ENCODE assay signal across 8 cellular contexts in genomic region chr1:206210802-206211201, GRCh38. TPM values are rescaled to one million over a fixed set of nuclear protein-coding genes. Genes with fewer than 3 reads are reported as not detected.
DNase-seq lines count a peak whose midpoint lies in the region; ATAC-seq, FAIRE-seq and TF ChIP-seq lines count a peak whose summit lies in the region.
"Not testable (repeated sequence)": the region's sequence is repeated elsewhere in the genome, so short reads cannot be mapped to it uniquely, and the experiment has no call there.

No MANE protein-coding gene starts in this region.

- not testable (repeated sequence) for H3K4me1 ChIP-seq in PC-3 (ENCODE audit: insufficient read depth, low read length); endothelial cell of umbilical vein (ENCODE audit: control insufficient read depth, extremely low read depth, insufficient read depth, low read length); sigmoid colon; thyroid gland

- not testable (repeated sequence) for H3K9ac ChIP-seq in PC-3 (ENCODE audit: low read length); endothelial cell of umbilical vein (replicated peaks; ENCODE audit: extremely low read depth, insufficient read depth, low read length)

- not testable (repeated sequence) for TF ChIP-seq POLR2A in endothelial cell of umbilical vein (IDR thresholded peaks at IDR 0.05; ENCODE audit: low read depth, low read length); sigmoid colon (IDR thresholded peaks at IDR 0.05); thyroid gland (IDR thresholded peaks at IDR 0.05)

- H3K9me3 ChIP-seq in PC-3 (ENCODE audit: low read length); endothelial cell of umbilical vein (replicated peaks; ENCODE audit: control insufficient read depth, insufficient read depth, low read length); sigmoid colon; thyroid gland: not testable (repeated sequence)

- peak overlapping the region in 3 of 5 experiments; percentile 51 to 74 (median 65) for H3K4me3 Mint-ChIP-seq in brain

- peak; percentile 17 for DNase-seq in G401 (ENCODE audit: low spot score)
- peak; percentile 0 for DNase-seq in PC-3
- peak; percentile 1 for DNase-seq in endothelial cell of umbilical vein (ENCODE audit: low read depth, low spot score)
- DNase-seq in left cardiac atrium: peak; percentile 22
- DNase-seq in medulla oblongata (ENCODE audit: extremely low spot score): peak; percentile 3
- DNase-seq in sigmoid colon: peak; percentile 59
- peak; percentile 4 to 35 for DNase-seq in thyroid gland

- TF ChIP-seq CTCF in PC-3 (conservative IDR thresholded peaks at IDR 0.05; ENCODE audit: low read depth, low read length); brain (conservative IDR thresholded peaks at IDR 0.05); endothelial cell of umbilical vein (IDR thresholded peaks at IDR 0.05; ENCODE audit: extremely low read depth in 1 of 2, insufficient read depth in 1 of 2, low read depth in 1 of 2, low read length in 2 of 2); sigmoid colon (IDR thresholded peaks at IDR 0.05); thyroid gland (IDR thresholded peaks at IDR 0.05): not testable (repeated sequence)

- H3K9me3 Mint-ChIP-seq in brain: not testable (repeated sequence)

- not testable (repeated sequence) for H3K27me3 Mint-ChIP-seq in brain

- not testable (repeated sequence) for H3K4me2 ChIP-seq in PC-3 (ENCODE audit: low read length); endothelial cell of umbilical vein (ENCODE audit: insufficient read depth, low read length)

- H3K79me2 ChIP-seq in PC-3 (ENCODE audit: low read length): not testable (repeated sequence)
- peaks cover 20% of the 10 kb centered on the region for H3K79me2 ChIP-seq in endothelial cell of umbilical vein (ENCODE audit: control insufficient read depth, insufficient read depth, low read length)

- dilution Hi-C loops in endothelial cell of umbilical vein (cut with MboI; ENCODE audit: extremely low pct_ligation_motif_present, low sequenced_read_pairs): not testable (repeated sequence)

- TF ChIP-seq EP300 in sigmoid colon (IDR thresholded peaks at IDR 0.05): not testable (repeated sequence)

- WGBS in sigmoid colon, 2 donors: no CpG with 5 or more reads among the region's 1 CpG
- no CpG with 5 or more reads among the region's 1 CpG for WGBS in thyroid gland, 2 donors

- not testable (repeated sequence) for FAIRE-seq in endothelial cell of umbilical vein (lab: Jason Lieb, UNC)

- CTCF ChIA-PET in PC-3 (lab: Charles Lee); endothelial cell of umbilical vein (lab: Charles Lee): not testable (repeated sequence)

- not testable (repeated sequence) for H3K36me3 Mint-ChIP-seq in brain

- not testable (repeated sequence) for H3K36me3 ChIP-seq in PC-3 (ENCODE audit: low read depth, low read length); endothelial cell of umbilical vein (ENCODE audit: control insufficient read depth in 2 of 2, extremely low read depth in 1 of 2, insufficient read depth in 2 of 2, low read length in 2 of 2); sigmoid colon; thyroid gland

- not testable (repeated sequence) for ATAC-seq in PC-3, left cardiac atrium

- H3K9me2 ChIP-seq in PC-3 (replicated peaks; ENCODE audit: low read length): not testable (repeated sequence)

- in situ Hi-C loops in G401 (cut with HindIII; ENCODE audit: low sequenced_read_pairs): not testable (repeated sequence)

- not testable (repeated sequence) for H3F3A ChIP-seq in PC-3 (ENCODE audit: low read length, unreplicated experiment)

- not testable (repeated sequence) for BruUV-seq in PC-3 (replicated peaks; lab: Mats Ljungman, UMichigan); endothelial cell of umbilical vein (replicated peaks; lab: Mats Ljungman, UMichigan)

- not testable (repeated sequence) for H3K9me1 ChIP-seq in endothelial cell of umbilical vein (replicated peaks; ENCODE audit: control insufficient read depth, extremely low read depth, insufficient read depth, low read length)

- H3K27ac Mint-ChIP-seq in brain: not testable (repeated sequence)

- not testable (repeated sequence) for H3K27me3 ChIP-seq in PC-3 (ENCODE audit: low read length); endothelial cell of umbilical vein (ENCODE audit: control insufficient read depth in 2 of 2, insufficient read depth in 2 of 2, low read length in 2 of 2); sigmoid colon; thyroid gland

- not testable (repeated sequence) for H3K27ac ChIP-seq in PC-3 (ENCODE audit: low read length); endothelial cell of umbilical vein (ENCODE audit: insufficient read depth, low read depth, low read length); sigmoid colon; thyroid gland

- POLR2A ChIA-PET in PC-3 (lab: Charles Lee; ENCODE audit: unreplicated experiment); endothelial cell of umbilical vein (lab: Charles Lee): not testable (repeated sequence)

- H4K20me1 ChIP-seq in PC-3 (ENCODE audit: low read length); endothelial cell of umbilical vein (replicated peaks; ENCODE audit: control insufficient read depth, extremely low read depth, insufficient read depth, low read length): not testable (repeated sequence)

- not testable (repeated sequence) for H3K4me1 Mint-ChIP-seq in brain

- not testable (repeated sequence) for H2AFZ ChIP-seq in PC-3 (ENCODE audit: low read length); endothelial cell of umbilical vein (ENCODE audit: low read depth, low read length)

- intact Hi-C loops in PC-3 (cut with micrococcal nuclease); endothelial cell of umbilical vein (cut with micrococcal nuclease); left cardiac atrium (cut with DNase I); sigmoid colon (cut with DNase I); thyroid gland (cut with DNase I): not testable (repeated sequence)

- not testable (repeated sequence) for H3K4me3 ChIP-seq in PC-3 (ENCODE audit: low read length); endothelial cell of umbilical vein (replicated peaks in 1 of 3; ENCODE audit: insufficient read depth in 1 of 3, low read depth in 1 of 3, low read length in 3 of 3); sigmoid colon; thyroid gland (replicated peaks in 1 of 3)

RNA-seq across cellular contexts. Expression of gene SRGAP2, which starts 7.5 kb away (rescaled TPM):
- total RNA-seq in G401 (2014; rRNA removed; shearing (Covaris generic)): 16.5 and 24.9 TPM in 2 replicates
- total RNA-seq in PC-3 (2014; rRNA removed) (69.1 and 79.5 TPM in 2 replicates), endothelial cell of umbilical vein (128 and 138 TPM in 2 replicates), left cardiac atrium (10 to 100 TPM; 31.3 to 31.9 TPM), sigmoid colon (10 to 100 TPM; 27.8 to 60.4 (median 32.5) TPM), thyroid gland (10 to 100 TPM; 16.8 to 31.7 (median 24.6) TPM)
- polyA plus RNA-seq in brain (ENCODE audit: insufficient read depth, low read depth, low replicate concordance) (47.6 TPM), endothelial cell of umbilical vein (40.8 and 46.4 TPM in 2 replicates), sigmoid colon (10 to 100 TPM in 1 of 3 donors, 1 to 10 TPM in 2; 1.6 to 17.0 (median 3.6) TPM)
- polyA plus RNA-seq in endothelial cell of umbilical vein (2011; cell fraction: cytosol; rRNA removed): 29.3 and 30.4 TPM in 2 replicates
- polyA plus RNA-seq in endothelial cell of umbilical vein (2011; cell fraction: nucleus; rRNA removed): 134 and 138 TPM in 2 replicates
- 58.3 and 60.2 TPM in 2 replicates for polyA plus RNA-seq in endothelial cell of umbilical vein (2012)
- 115 and 125 TPM in 2 replicates for polyA minus RNA-seq in endothelial cell of umbilical vein
- 36.4 TPM for polyA minus RNA-seq in endothelial cell of umbilical vein (2011; cell fraction: cytosol; rRNA and poly(A)+ RNA removed)
- polyA minus RNA-seq in endothelial cell of umbilical vein (2011; cell fraction: nucleus; rRNA and poly(A)+ RNA removed): 195 and 269 TPM in 2 replicates

RNA-seq across cellular contexts. Expression of gene FAM72A, which starts 8.2 kb away (rescaled TPM):
- 8.4 and 18.6 TPM in 2 replicates for total RNA-seq in G401 (2014; rRNA removed; shearing (Covaris generic))
- total RNA-seq in PC-3 (2014; rRNA removed): 18.6 and 20.2 TPM in 2 replicates
- 10.6 TPM for polyA plus RNA-seq in brain (ENCODE audit: insufficient read depth, low read depth, low replicate concordance)
- 9.4 and 9.6 TPM in 2 replicates for total RNA-seq in endothelial cell of umbilical vein
- polyA plus RNA-seq in endothelial cell of umbilical vein: 3.4 and 3.6 TPM in 2 replicates
- 3.7 and 4.5 TPM in 2 replicates for polyA plus RNA-seq in endothelial cell of umbilical vein (2011; cell fraction: cytosol; rRNA removed)
- polyA plus RNA-seq in endothelial cell of umbilical vein (2011; cell fraction: nucleus; rRNA removed): 5.8 and 7.7 TPM in 2 replicates
- polyA plus RNA-seq in endothelial cell of umbilical vein (2012): 2.7 and 4.8 TPM in 2 replicates
- 3.4 and 5.4 TPM in 2 replicates for polyA minus RNA-seq in endothelial cell of umbilical vein
- 17.0 TPM for polyA minus RNA-seq in endothelial cell of umbilical vein (2011; cell fraction: cytosol; rRNA and poly(A)+ RNA removed)
- polyA minus RNA-seq in endothelial cell of umbilical vein (2011; cell fraction: nucleus; rRNA and poly(A)+ RNA removed): 4.6 and 9.5 TPM in 2 replicates
- 1 to 10 TPM; 1.5 to 2.0 TPM for total RNA-seq in left cardiac atrium
- under 1 TPM in 3 of 4 donors, not detected in 1; 0.71 to 0.95 (median 0.83) TPM for total RNA-seq in sigmoid colon
- 1 to 10 TPM in 2 of 3 donors, under 1 TPM in 1; 0.92 to 4.9 (median 1.8) TPM for polyA plus RNA-seq in sigmoid colon
- total RNA-seq in thyroid gland: not detected

Comparison
In these comparisons a context has a peak if more than half of its experiments do, and no peak if none do; other contexts are left out.
1. DNase-seq: peak in every context shown above with its lines; median percentile 59 in sigmoid colon; 22 in left cardiac atrium; 20 in thyroid gland; 17 in G401; 3 in medulla oblongata; 1 in endothelial cell of umbilical vein; 0 in PC-3.